In the genomic region with DNA sequence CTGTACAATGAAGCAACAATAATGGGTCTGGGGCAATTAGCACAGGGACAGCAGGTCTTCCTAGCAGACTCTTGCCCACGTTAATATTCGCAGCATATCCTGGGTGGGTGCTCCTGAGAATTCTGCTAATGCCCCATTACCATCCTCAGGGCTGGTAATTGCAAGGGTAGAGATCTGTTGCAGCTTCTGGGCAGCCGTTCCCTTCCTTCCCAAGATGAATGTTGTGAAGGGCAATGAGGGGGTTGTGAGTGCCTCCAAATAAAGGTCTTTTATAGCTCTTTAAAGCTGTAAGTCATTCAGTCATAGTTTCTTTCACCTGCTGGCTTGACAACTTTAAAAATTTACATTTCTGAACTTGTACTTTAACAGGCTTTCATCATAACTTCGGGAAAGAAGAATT, we compare ENCODE assay signal across 2 cellular contexts.
TF ChIP-seq lines count a peak whose summit lies in the region.

No MANE protein-coding gene starts in this region.

TF ChIP-seq in GM23338, 12 proteins besides CTCF, POLR2A, EP300 and RAD21 (continued from another document):
- no peak for TF ChIP-seq REST (IDR thresholded peaks at IDR 0.05; ENCODE audit: unreplicated experiment)
- TF ChIP-seq CREB1 (CRISPR knock-in tag; IDR thresholded peaks at IDR 0.05; ENCODE audit: low read depth): no peak

TF ChIP-seq in WTC11, 78 proteins besides CTCF, POLR2A, EP300 and RAD21 (continued from another document):
- TF ChIP-seq HMGXB4 (CRISPR knock-in tag; IDR thresholded peaks at IDR 0.05): no peak
- TF ChIP-seq ZSCAN18 (CRISPR knock-in tag; IDR thresholded peaks at IDR 0.05): no peak
- no peak for TF ChIP-seq CREB1 (CRISPR knock-in tag; IDR thresholded peaks at IDR 0.05)
- TF ChIP-seq, protein P1, sequence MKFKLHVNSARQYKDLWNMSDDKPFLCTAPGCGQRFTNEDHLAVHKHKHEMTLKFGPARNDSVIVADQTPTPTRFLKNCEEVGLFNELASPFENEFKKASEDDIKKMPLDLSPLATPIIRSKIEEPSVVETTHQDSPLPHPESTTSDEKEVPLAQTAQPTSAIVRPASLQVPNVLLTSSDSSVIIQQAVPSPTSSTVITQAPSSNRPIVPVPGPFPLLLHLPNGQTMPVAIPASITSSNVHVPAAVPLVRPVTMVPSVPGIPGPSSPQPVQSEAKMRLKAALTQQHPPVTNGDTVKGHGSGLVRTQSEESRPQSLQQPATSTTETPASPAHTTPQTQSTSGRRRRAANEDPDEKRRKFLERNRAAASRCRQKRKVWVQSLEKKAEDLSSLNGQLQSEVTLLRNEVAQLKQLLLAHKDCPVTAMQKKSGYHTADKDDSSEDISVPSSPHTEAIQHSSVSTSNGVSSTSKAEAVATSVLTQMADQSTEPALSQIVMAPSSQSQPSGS (CRISPR knock-in tag; IDR thresholded peaks at IDR 0.05; ENCODE audit: borderline replicate concordance, low read depth): no peak
- TF ChIP-seq PREB (CRISPR knock-in tag; IDR thresholded peaks at IDR 0.05; ENCODE audit: borderline replicate concordance): no peak
- no peak for TF ChIP-seq ZNF671 (CRISPR knock-in tag; IDR thresholded peaks at IDR 0.05)
- TF ChIP-seq ZNF138 (CRISPR knock-in tag; conservative IDR thresholded peaks at IDR 0.05): no peak
- no peak for TF ChIP-seq CREM (CRISPR knock-in tag; IDR thresholded peaks at IDR 0.05)
- no peak for TF ChIP-seq SMAD3 (CRISPR knock-in tag; IDR thresholded peaks at IDR 0.05; ENCODE audit: borderline replicate concordance)
- TF ChIP-seq NR2C2 (CRISPR knock-in tag; IDR thresholded peaks at IDR 0.05): no peak
- TF ChIP-seq, protein P2, sequence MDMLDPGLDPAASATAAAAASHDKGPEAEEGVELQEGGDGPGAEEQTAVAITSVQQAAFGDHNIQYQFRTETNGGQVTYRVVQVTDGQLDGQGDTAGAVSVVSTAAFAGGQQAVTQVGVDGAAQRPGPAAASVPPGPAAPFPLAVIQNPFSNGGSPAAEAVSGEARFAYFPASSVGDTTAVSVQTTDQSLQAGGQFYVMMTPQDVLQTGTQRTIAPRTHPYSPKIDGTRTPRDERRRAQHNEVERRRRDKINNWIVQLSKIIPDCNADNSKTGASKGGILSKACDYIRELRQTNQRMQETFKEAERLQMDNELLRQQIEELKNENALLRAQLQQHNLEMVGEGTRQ (CRISPR knock-in tag; IDR thresholded peaks at IDR 0.05): no peak
- TF ChIP-seq MLX (CRISPR knock-in tag; IDR thresholded peaks at IDR 0.05): no peak
- no peak for TF ChIP-seq GTF2I (CRISPR knock-in tag; conservative IDR thresholded peaks at IDR 0.05)
- no peak for TF ChIP-seq TP53 (CRISPR knock-in tag; IDR thresholded peaks at IDR 0.05)
- TF ChIP-seq, protein P3, sequence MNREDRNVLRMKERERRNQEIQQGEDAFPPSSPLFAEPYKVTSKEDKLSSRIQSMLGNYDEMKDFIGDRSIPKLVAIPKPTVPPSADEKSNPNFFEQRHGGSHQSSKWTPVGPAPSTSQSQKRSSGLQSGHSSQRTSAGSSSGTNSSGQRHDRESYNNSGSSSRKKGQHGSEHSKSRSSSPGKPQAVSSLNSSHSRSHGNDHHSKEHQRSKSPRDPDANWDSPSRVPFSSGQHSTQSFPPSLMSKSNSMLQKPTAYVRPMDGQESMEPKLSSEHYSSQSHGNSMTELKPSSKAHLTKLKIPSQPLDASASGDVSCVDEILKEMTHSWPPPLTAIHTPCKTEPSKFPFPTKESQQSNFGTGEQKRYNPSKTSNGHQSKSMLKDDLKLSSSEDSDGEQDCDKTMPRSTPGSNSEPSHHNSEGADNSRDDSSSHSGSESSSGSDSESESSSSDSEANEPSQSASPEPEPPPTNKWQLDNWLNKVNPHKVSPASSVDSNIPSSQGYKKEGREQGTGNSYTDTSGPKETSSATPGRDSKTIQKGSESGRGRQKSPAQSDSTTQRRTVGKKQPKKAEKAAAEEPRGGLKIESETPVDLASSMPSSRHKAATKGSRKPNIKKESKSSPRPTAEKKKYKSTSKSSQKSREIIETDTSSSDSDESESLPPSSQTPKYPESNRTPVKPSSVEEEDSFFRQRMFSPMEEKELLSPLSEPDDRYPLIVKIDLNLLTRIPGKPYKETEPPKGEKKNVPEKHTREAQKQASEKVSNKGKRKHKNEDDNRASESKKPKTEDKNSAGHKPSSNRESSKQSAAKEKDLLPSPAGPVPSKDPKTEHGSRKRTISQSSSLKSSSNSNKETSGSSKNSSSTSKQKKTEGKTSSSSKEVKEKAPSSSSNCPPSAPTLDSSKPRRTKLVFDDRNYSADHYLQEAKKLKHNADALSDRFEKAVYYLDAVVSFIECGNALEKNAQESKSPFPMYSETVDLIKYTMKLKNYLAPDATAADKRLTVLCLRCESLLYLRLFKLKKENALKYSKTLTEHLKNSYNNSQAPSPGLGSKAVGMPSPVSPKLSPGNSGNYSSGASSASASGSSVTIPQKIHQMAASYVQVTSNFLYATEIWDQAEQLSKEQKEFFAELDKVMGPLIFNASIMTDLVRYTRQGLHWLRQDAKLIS (CRISPR knock-in tag; IDR thresholded peaks at IDR 0.05; ENCODE audit: borderline replicate concordance): no peak
- no peak for TF ChIP-seq FOXP1 (CRISPR knock-in tag; IDR thresholded peaks at IDR 0.05; ENCODE audit: borderline replicate concordance)
